In genomic region chr7:137847418-137848050, GRCh38 we compare ENCODE assay signal across 8 cellular contexts. TPM values are rescaled to one million over a fixed set of nuclear protein-coding genes. Genes with fewer than 3 reads are reported as not detected.
A peak's percentile ranks its signal among the peaks of the same experiment; 100 is the strongest.
DNase-seq lines count a peak whose midpoint lies in the region; ATAC-seq, FAIRE-seq and TF ChIP-seq lines count a peak whose summit lies in the region.

No MANE protein-coding gene starts in this region.

- H4K20me1 ChIP-seq in mammary epithelial cell (ENCODE audit: insufficient read depth, low read length) = no peaks in the 10 kb centered on the region

- FAIRE-seq in RCC 7860 (lab: Jason Lieb, UNC) = no peak

- intact Hi-C loops in mammary epithelial cell (cut with micrococcal nuclease) = no loop called here

- H3K9me3 ChIP-seq in AG04450 (ENCODE audit: control insufficient read depth, insufficient read depth, low read length) (no peaks in the 10 kb centered on the region; the same call in 1 of the 2 replicates), mammary epithelial cell (replicated peaks; ENCODE audit: insufficient read depth, low read length) (no peaks in the 10 kb centered on the region), mesodermal cell (ENCODE audit: control insufficient read depth, low read length) (no peaks in the 10 kb centered on the region)

- CTCF ChIA-PET in AG04450 (lab: Charles Lee) = interaction anchor here (1.0 kb wide), 1 partner anchor 192 kb away, joined by 3 read pairs; no protein-coding TSS in a partner anchor
- CTCF ChIA-PET in mammary epithelial cell (lab: Charles Lee; ENCODE audit: low non-redundant PET) = no interaction called here

- DNase-seq in AG04450 (ENCODE audit: low read depth, low spot score) (no peak), mammary epithelial cell (no peak), RCC 7860 (ENCODE audit: low spot score) (no peak), kidney tubule cell (ENCODE audit: low spot score) (no peak)

- no TSS peak for BruUV-seq in mammary epithelial cell (replicated peaks; lab: Mats Ljungman, UMichigan)

- ATAC-seq in GM19463 (IDR thresholded peaks at IDR 0.05; ENCODE audit: unreplicated experiment) (peak; percentile 31), HG03039 (IDR thresholded peaks at IDR 0.05; ENCODE audit: unreplicated experiment) (no peak), HG03460 (IDR thresholded peaks at IDR 0.05; ENCODE audit: unreplicated experiment) (no peak)

- H3K27me3 ChIP-seq in AG04450 (ENCODE audit: control insufficient read depth, insufficient read depth, low read length) = no peaks in the 10 kb centered on the region
- H3K27me3 ChIP-seq in mammary epithelial cell (ENCODE audit: insufficient read depth, low read length) = peaks cover 16% of the 10 kb centered on the region

- TF ChIP-seq CTCF in AG04450 (IDR thresholded peaks at IDR 0.05; ENCODE audit: low read depth, low read length) = no peak
- no peak for TF ChIP-seq CTCF in mammary epithelial cell (conservative IDR thresholded peaks at IDR 0.05 in 1 of 2, IDR thresholded peaks at IDR 0.05 in 1 of 2; ENCODE audit: extremely low read depth in 1 of 2, insufficient read depth in 1 of 2, low read depth in 1 of 2, low read length in 2 of 2)

- H3K4me1 ChIP-seq in mammary epithelial cell (ENCODE audit: insufficient read depth, low read length) (peaks cover 6% of the 10 kb centered on the region), mesodermal cell (ENCODE audit: control insufficient read depth, insufficient read depth, low read length, poor library complexity, severe bottlenecking) (peaks cover 3% of the 10 kb centered on the region)

- no peak overlapping the region for H3K9ac ChIP-seq in mammary epithelial cell (ENCODE audit: insufficient read depth, low read length)

- H3K27ac ChIP-seq in AG04450 (ENCODE audit: low read depth, low read length) = no peak overlapping the region
- H3K27ac ChIP-seq in mammary epithelial cell (ENCODE audit: insufficient read depth, low read depth, low read length) = no peak overlapping the region
- H3K27ac ChIP-seq in mesodermal cell (ENCODE audit: low read depth, low read length, severe bottlenecking) = no peak overlapping the region

- peak overlapping the region; percentile 89 for H3K4me2 ChIP-seq in mammary epithelial cell (ENCODE audit: insufficient read depth, low read depth, low read length)

- no peak overlapping the region for H2AFZ ChIP-seq in mammary epithelial cell (ENCODE audit: low read depth, low read length)

- dilution Hi-C loops in mammary epithelial cell (cut with HindIII; ENCODE audit: low sequenced_read_pairs) = no loop called here

- H3K36me3 ChIP-seq in mammary epithelial cell (ENCODE audit: insufficient read depth, low read length) (no peaks in the 10 kb centered on the region), mesodermal cell (ENCODE audit: control insufficient read depth, insufficient read depth, low read length) (no peaks in the 10 kb centered on the region)

- POLR2A ChIA-PET in AG04450 (lab: Yijun Ruan, JAX) = interaction anchor here (0.9 kb wide), 1 partner anchor 180 kb away, joined by 4 read pairs; no protein-coding TSS in a partner anchor

- peak overlapping the region; percentile 62 for H3K4me3 ChIP-seq in AG04450 (ENCODE audit: low read depth, low read length)
- H3K4me3 ChIP-seq in mammary epithelial cell (replicated peaks in 1 of 3; ENCODE audit: insufficient read depth in 1 of 3, low read depth in 2 of 3, low read length in 3 of 3) = no peak overlapping the region
- peak overlapping the region; percentile 28 for H3K4me3 ChIP-seq in mesodermal cell (ENCODE audit: extremely low read depth, insufficient read depth, low read length, poor library complexity, severe bottlenecking)

- H3K79me2 ChIP-seq in mammary epithelial cell (ENCODE audit: insufficient read depth, low read length) = no peaks in the 10 kb centered on the region

- in situ Hi-C loops in mammary epithelial cell (cut with MboI; ENCODE audit: low sequenced_read_pairs in 2 of 2) = no loop called here

- 66% methylated on average over 17 of the region's 31 CpGs for WGBS in mammary epithelial cell (ENCODE audit: low coverage, missing lambda C conversion rate)
- 18 to 22% methylated on average over 28 to 30 of the region's 31 CpGs for WGBS in mesodermal cell (ENCODE audit: insufficient coverage in 2 of 2), 2 experiments

RNA-seq across cellular contexts. Expression of gene DGKI, which starts 0.8 kb away (rescaled TPM):
- polyA plus RNA-seq in AG04450 (2011; rRNA removed) = 3.1 TPM in 2 replicates
- 13.8 and 14.5 TPM in 2 replicates for polyA minus RNA-seq in AG04450 (2011; rRNA and poly(A)+ RNA removed)
- 1 to 10 TPM in 1 of 2 donors, under 1 TPM in 1; 0.35 to 1.5 TPM for total RNA-seq in mammary epithelial cell
- 0.03 TPM for polyA plus RNA-seq in mammary epithelial cell
- polyA minus RNA-seq in mammary epithelial cell = not detected
- polyA plus RNA-seq in mesodermal cell (2013, experiment 1 of 2) = 0.96 TPM
- polyA plus RNA-seq in mesodermal cell (2013, experiment 2 of 2) = 0.96 TPM

Comparison
In these comparisons a context has a peak if more than half of its experiments do, and no peak if none do; other contexts are left out.
1. H3K4me3 ChIP-seq: peak in AG04450 (single experiment) and mesodermal cell (single experiment); none in mammary epithelial cell (0 of 3).